8 cellular contexts compared by ENCODE assay signal in genomic region chr4:170374770-170375169, GRCh38.
DNase-seq lines count a peak whose midpoint lies in the region; ATAC-seq and TF ChIP-seq lines count a peak whose summit lies in the region.

No MANE protein-coding gene starts in this region.

- peak; percentile 100 for ATAC-seq in GM18499 (IDR thresholded peaks at IDR 0.05; ENCODE audit: insufficient read depth, unreplicated experiment)
- peak; percentile 100 for ATAC-seq in GM21576 (IDR thresholded peaks at IDR 0.05; ENCODE audit: unreplicated experiment)
- ATAC-seq in HG03571 (IDR thresholded peaks at IDR 0.05; ENCODE audit: unreplicated experiment), result peak; percentile 87
- ATAC-seq in activated CD8-positive, alpha-beta T cell treated with anti-CD3 and anti-CD28 coated beads for 36 hours, result peak; percentile 47

- H3K36me3 Mint-ChIP-seq in activated CD8-positive, alpha-beta T cell treated with anti-CD3 and anti-CD28 coated beads for 36 hours (ENCODE audit: low read depth), result no peaks in the 10 kb centered on the region
- H3K36me3 Mint-ChIP-seq in nephron (ENCODE audit: low read depth), result peaks cover 3% of the 10 kb centered on the region

- peaks cover 18% of the 10 kb centered on the region for H3K9me3 Mint-ChIP-seq in activated CD8-positive, alpha-beta T cell treated with anti-CD3 and anti-CD28 coated beads for 36 hours
- peaks cover 35% of the 10 kb centered on the region for H3K9me3 Mint-ChIP-seq in nephron

- CTCF ChIA-PET in activated CD8-positive, alpha-beta T cell treated with anti-CD3 and anti-CD28 coated beads for 36 hours (lab: Charles Lee), result interaction anchor here (0.6 to 1.0 kb wide), 3 partner anchors 115 to 663 kb away, joined by 3 read pairs; no protein-coding TSS in a partner anchor
- CTCF ChIA-PET in RWPE1 (lab: Yijun Ruan, JAX), result no interaction called here

- no peaks in the 10 kb centered on the region for H3K4me1 Mint-ChIP-seq in activated CD8-positive, alpha-beta T cell treated with anti-CD3 and anti-CD28 coated beads for 36 hours (ENCODE audit: low read depth)
- H3K4me1 Mint-ChIP-seq in nephron, result no peaks in the 10 kb centered on the region

- DNase-seq in activated CD8-positive, alpha-beta T cell treated with anti-CD3 and anti-CD28 coated beads for 36 hours, result peak; percentile 17
- no peak for DNase-seq in activated CD8-positive, alpha-beta memory T cell treated with anti-CD3 and anti-CD28 coated beads, Interleukin-2, amount 50 U/mL, for 48 hours
- DNase-seq in cerebellar nuclear complex (lab: John Stamatoyannopoulos, UW), result no peak
- DNase-seq in RWPE1 (ENCODE audit: low spot score), result no peak

- H3K4me3 Mint-ChIP-seq in activated CD8-positive, alpha-beta T cell treated with anti-CD3 and anti-CD28 coated beads for 36 hours, result no peak overlapping the region
- no peak overlapping the region for H3K4me3 Mint-ChIP-seq in nephron

- intact Hi-C loops in activated CD8-positive, alpha-beta T cell treated with anti-CD3 and anti-CD28 coated beads for 36 hours (cut with micrococcal nuclease), result no loop called here

- TF ChIP-seq CTCF in activated CD8-positive, alpha-beta T cell treated with anti-CD3 and anti-CD28 coated beads for 36 hours (IDR thresholded peaks at IDR 0.05), result peak; percentile 28
- TF ChIP-seq CTCF in nephron (IDR thresholded peaks at IDR 0.05; ENCODE audit: unreplicated experiment in 3 of 3) (peak in 2 of 3 experiments; percentile 14 to 17), RWPE1 (conservative IDR thresholded peaks at IDR 0.05; ENCODE audit: low read depth) (no peak)

- POLR2A ChIA-PET in activated CD8-positive, alpha-beta T cell treated with anti-CD3 and anti-CD28 coated beads for 36 hours (lab: Charles Lee), result no interaction called here
- POLR2A ChIA-PET in RWPE1 (lab: Yijun Ruan, JAX; ENCODE audit: low non-redundant PET), result no interaction called here

- no peak overlapping the region for H3K27ac Mint-ChIP-seq in activated CD8-positive, alpha-beta T cell treated with anti-CD3 and anti-CD28 coated beads for 36 hours
- no peak overlapping the region for H3K27ac Mint-ChIP-seq in nephron

- H3K27ac ChIP-seq in RWPE1, result no peak overlapping the region

- H3K27me3 Mint-ChIP-seq in activated CD8-positive, alpha-beta T cell treated with anti-CD3 and anti-CD28 coated beads for 36 hours, result no peaks in the 10 kb centered on the region
- H3K27me3 Mint-ChIP-seq in nephron (ENCODE audit: low read depth), result no peaks in the 10 kb centered on the region

Comparison
In these comparisons a context has a peak if more than half of its experiments do, and no peak if none do; other contexts are left out.
1. ATAC-seq: peak in every context shown above with its lines; median percentile 100 in GM18499; 100 in GM21576; 87 in HG03571; 47 in activated CD8-positive, alpha-beta T cell treated with anti-CD3 and anti-CD28 coated beads for 36 hours.